In the genomic region with DNA sequence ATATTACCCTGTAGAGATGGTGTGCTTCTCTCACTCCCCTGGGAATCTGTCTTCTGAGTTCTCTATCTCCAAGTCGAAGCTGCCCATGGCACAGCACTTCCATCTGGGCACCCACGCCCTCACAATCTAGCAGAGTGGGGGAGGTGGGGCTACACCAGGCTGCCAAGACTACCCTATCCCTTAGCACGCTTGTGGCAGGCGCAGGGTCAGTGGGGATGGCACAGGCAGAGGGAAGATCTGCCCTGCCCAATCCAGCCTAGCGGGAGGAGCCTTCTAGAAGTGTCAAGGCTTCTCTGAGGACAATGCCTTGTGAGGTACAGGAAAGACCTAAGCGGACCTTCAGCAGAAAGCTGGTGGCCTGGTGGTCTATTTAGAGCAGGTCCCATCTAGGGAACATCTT, we compare ENCODE assay signal across 2 cellular contexts.
TF ChIP-seq lines count a peak whose summit lies in the region.

No MANE protein-coding gene starts in this region.

TF ChIP-seq in GM23338, 12 proteins besides CTCF, POLR2A, EP300 and RAD21 (continued from another document):
- TF ChIP-seq, protein P1, sequence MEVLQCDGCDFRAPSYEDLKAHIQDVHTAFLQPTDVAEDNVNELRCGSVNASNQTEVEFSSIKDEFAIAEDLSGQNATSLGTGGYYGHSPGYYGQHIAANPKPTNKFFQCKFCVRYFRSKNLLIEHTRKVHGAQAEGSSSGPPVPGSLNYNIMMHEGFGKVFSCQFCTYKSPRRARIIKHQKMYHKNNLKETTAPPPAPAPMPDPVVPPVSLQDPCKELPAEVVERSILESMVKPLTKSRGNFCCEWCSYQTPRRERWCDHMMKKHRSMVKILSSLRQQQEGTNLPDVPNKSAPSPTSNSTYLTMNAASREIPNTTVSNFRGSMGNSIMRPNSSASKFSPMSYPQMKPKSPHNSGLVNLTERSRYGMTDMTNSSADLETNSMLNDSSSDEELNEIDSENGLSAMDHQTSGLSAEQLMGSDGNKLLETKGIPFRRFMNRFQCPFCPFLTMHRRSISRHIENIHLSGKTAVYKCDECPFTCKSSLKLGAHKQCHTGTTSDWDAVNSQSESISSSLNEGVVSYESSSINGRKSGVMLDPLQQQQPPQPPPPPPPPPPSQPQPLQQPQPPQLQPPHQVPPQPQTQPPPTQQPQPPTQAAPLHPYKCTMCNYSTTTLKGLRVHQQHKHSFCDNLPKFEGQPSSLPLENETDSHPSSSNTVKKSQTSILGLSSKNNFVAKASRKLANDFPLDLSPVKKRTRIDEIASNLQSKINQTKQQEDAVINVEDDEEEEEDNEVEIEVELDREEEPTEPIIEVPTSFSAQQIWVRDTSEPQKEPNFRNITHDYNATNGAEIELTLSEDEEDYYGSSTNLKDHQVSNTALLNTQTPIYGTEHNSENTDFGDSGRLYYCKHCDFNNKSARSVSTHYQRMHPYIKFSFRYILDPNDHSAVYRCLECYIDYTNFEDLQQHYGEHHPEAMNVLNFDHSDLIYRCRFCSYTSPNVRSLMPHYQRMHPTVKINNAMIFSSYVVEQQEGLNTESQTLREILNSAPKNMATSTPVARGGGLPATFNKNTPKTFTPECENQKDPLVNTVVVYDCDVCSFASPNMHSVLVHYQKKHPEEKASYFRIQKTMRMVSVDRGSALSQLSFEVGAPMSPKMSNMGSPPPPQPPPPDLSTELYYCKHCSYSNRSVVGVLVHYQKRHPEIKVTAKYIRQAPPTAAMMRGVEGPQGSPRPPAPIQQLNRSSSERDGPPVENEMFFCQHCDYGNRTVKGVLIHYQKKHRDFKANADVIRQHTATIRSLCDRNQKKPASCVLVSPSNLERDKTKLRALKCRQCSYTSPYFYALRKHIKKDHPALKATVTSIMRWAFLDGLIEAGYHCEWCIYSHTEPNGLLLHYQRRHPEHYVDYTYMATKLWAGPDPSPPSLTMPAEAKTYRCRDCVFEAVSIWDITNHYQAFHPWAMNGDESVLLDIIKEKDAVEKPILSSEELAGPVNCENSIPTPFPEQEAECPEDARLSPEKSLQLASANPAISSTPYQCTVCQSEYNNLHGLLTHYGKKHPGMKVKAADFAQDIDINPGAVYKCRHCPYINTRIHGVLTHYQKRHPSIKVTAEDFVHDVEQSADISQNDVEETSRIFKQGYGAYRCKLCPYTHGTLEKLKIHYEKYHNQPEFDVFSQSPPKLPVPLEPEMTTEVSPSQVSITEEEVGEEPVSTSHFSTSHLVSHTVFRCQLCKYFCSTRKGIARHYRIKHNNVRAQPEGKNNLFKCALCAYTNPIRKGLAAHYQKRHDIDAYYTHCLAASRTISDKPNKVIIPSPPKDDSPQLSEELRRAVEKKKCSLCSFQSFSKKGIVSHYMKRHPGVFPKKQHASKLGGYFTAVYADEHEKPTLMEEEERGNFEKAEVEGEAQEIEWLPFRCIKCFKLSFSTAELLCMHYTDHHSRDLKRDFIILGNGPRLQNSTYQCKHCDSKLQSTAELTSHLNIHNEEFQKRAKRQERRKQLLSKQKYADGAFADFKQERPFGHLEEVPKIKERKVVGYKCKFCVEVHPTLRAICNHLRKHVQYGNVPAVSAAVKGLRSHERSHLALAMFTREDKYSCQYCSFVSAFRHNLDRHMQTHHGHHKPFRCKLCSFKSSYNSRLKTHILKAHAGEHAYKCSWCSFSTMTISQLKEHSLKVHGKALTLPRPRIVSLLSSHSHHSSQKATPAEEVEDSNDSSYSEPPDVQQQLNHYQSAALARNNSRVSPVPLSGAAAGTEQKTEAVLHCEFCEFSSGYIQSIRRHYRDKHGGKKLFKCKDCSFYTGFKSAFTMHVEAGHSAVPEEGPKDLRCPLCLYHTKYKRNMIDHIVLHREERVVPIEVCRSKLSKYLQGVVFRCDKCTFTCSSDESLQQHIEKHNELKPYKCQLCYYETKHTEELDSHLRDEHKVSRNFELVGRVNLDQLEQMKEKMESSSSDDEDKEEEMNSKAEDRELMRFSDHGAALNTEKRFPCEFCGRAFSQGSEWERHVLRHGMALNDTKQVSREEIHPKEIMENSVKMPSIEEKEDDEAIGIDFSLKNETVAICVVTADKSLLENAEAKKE (CRISPR knock-in tag; IDR thresholded peaks at IDR 0.05), result no peak
- TF ChIP-seq, protein P2, sequence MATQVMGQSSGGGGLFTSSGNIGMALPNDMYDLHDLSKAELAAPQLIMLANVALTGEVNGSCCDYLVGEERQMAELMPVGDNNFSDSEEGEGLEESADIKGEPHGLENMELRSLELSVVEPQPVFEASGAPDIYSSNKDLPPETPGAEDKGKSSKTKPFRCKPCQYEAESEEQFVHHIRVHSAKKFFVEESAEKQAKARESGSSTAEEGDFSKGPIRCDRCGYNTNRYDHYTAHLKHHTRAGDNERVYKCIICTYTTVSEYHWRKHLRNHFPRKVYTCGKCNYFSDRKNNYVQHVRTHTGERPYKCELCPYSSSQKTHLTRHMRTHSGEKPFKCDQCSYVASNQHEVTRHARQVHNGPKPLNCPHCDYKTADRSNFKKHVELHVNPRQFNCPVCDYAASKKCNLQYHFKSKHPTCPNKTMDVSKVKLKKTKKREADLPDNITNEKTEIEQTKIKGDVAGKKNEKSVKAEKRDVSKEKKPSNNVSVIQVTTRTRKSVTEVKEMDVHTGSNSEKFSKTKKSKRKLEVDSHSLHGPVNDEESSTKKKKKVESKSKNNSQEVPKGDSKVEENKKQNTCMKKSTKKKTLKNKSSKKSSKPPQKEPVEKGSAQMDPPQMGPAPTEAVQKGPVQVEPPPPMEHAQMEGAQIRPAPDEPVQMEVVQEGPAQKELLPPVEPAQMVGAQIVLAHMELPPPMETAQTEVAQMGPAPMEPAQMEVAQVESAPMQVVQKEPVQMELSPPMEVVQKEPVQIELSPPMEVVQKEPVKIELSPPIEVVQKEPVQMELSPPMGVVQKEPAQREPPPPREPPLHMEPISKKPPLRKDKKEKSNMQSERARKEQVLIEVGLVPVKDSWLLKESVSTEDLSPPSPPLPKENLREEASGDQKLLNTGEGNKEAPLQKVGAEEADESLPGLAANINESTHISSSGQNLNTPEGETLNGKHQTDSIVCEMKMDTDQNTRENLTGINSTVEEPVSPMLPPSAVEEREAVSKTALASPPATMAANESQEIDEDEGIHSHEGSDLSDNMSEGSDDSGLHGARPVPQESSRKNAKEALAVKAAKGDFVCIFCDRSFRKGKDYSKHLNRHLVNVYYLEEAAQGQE (IDR thresholded peaks at IDR 0.05; ENCODE audit: unreplicated experiment), result no peak
- no peak for TF ChIP-seq JUNB (IDR thresholded peaks at IDR 0.05; ENCODE audit: unreplicated experiment)
- TF ChIP-seq NANOG (IDR thresholded peaks at IDR 0.05; ENCODE audit: borderline replicate concordance), result no peak

TF ChIP-seq in WTC11, 78 proteins besides CTCF, POLR2A, EP300 and RAD21 (continued from another document):
- TF ChIP-seq, protein P3, sequence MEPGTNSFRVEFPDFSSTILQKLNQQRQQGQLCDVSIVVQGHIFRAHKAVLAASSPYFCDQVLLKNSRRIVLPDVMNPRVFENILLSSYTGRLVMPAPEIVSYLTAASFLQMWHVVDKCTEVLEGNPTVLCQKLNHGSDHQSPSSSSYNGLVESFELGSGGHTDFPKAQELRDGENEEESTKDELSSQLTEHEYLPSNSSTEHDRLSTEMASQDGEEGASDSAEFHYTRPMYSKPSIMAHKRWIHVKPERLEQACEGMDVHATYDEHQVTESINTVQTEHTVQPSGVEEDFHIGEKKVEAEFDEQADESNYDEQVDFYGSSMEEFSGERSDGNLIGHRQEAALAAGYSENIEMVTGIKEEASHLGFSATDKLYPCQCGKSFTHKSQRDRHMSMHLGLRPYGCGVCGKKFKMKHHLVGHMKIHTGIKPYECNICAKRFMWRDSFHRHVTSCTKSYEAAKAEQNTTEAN (CRISPR knock-in tag; IDR thresholded peaks at IDR 0.05), result no peak
- no peak for TF ChIP-seq NR2C2 (CRISPR knock-in tag; IDR thresholded peaks at IDR 0.05)
TF ChIP-seq in WTC11: peak in this region for 0.
